ENCODE assay signal across 22 cellular contexts in genomic region chr15:92576597-92577200, GRCh38.
DNase-seq lines count a peak whose midpoint lies in the region; ATAC-seq and TF ChIP-seq lines count a peak whose summit lies in the region.
"Had no signal": no experiment of that assay in that cellular context is flagged by ENCODE, and none has a peak within 500 bp of the region (broad histone marks: within the 10 kb centered on the region; RNA-seq: fewer than 3 reads in every experiment).

No MANE protein-coding gene starts in this region.

- POLR2A ChIA-PET in activated CD8-positive, alpha-beta T cell treated with anti-CD3 and anti-CD28 coated beads, Interleukin-2, amount 10 ng/mL, durations not matched to agents 7 days and 5 days (lab: Charles Lee), result no interaction called here
- POLR2A ChIA-PET in activated CD8-positive, alpha-beta T cell treated with anti-CD3 and anti-CD28 coated beads for 36 hours (lab: Charles Lee), result no interaction called here

- H3K36me3 Mint-ChIP-seq in activated CD8-positive, alpha-beta T cell treated with anti-CD3 and anti-CD28 coated beads, Interleukin-2, amount 10 ng/mL, durations not matched to agents 7 days and 5 days (ENCODE audit: low read depth), result no peaks in the 10 kb centered on the region
- no peaks in the 10 kb centered on the region for H3K36me3 Mint-ChIP-seq in activated CD8-positive, alpha-beta T cell treated with anti-CD3 and anti-CD28 coated beads for 36 hours (ENCODE audit: low read depth)
- no peaks in the 10 kb centered on the region for H3K36me3 Mint-ChIP-seq in activated CD4-positive, alpha-beta T cell treated with anti-CD3 and anti-CD28 coated beads, Interleukin-2, amount 10 ng/mL, durations not matched to agents 24 days and 14 days (ENCODE audit: low read depth)
- H3K36me3 Mint-ChIP-seq: CD4-positive, CD25-positive, alpha-beta regulatory T cell; CD8-positive, alpha-beta T cell had no signal

- no peaks in the 10 kb centered on the region for H3K36me3 ChIP-seq in heart left ventricle
- H3K36me3 ChIP-seq in esophagus muscularis mucosa, result no peaks in the 10 kb centered on the region
- H3K36me3 ChIP-seq in vagina, result no peaks in the 10 kb centered on the region
- H3K36me3 ChIP-seq: BLaER1, HAP-1 had no signal

- no peak for TF ChIP-seq CTCF in activated CD8-positive, alpha-beta T cell treated with anti-CD3 and anti-CD28 coated beads for 36 hours (IDR thresholded peaks at IDR 0.05)
- TF ChIP-seq CTCF in heart left ventricle (IDR thresholded peaks at IDR 0.05), result no peak
- no peak for TF ChIP-seq CTCF in esophagus muscularis mucosa (IDR thresholded peaks at IDR 0.05)
- TF ChIP-seq CTCF in vagina (IDR thresholded peaks at IDR 0.05), result no peak

- TF ChIP-seq POLR2A in heart left ventricle (IDR thresholded peaks at IDR 0.05) (no peak), esophagus muscularis mucosa (IDR thresholded peaks at IDR 0.05; ENCODE audit: low read depth) (no peak), vagina (IDR thresholded peaks at IDR 0.05) (no peak)

- no peaks in the 10 kb centered on the region for H3K9me3 ChIP-seq in heart left ventricle
- H3K9me3 ChIP-seq in esophagus muscularis mucosa, result no peaks in the 10 kb centered on the region
- H3K9me3 ChIP-seq in vagina, result no peaks in the 10 kb centered on the region
- H3K9me3 ChIP-seq: BLaER1, HAP-1 had no signal

- H3K4me1 Mint-ChIP-seq in activated CD8-positive, alpha-beta T cell treated with anti-CD3 and anti-CD28 coated beads, Interleukin-2, amount 10 ng/mL, durations not matched to agents 7 days and 5 days (ENCODE audit: low read depth), result no peaks in the 10 kb centered on the region
- no peaks in the 10 kb centered on the region for H3K4me1 Mint-ChIP-seq in activated CD8-positive, alpha-beta T cell treated with anti-CD3 and anti-CD28 coated beads for 36 hours (ENCODE audit: low read depth)
- no peaks in the 10 kb centered on the region for H3K4me1 Mint-ChIP-seq in activated CD4-positive, alpha-beta T cell treated with anti-CD3 and anti-CD28 coated beads, Interleukin-2, amount 10 ng/mL, durations not matched to agents 24 days and 14 days
- H3K4me1 Mint-ChIP-seq: B cell, GM23338 had no signal

- no peak for TF ChIP-seq EP300 in esophagus muscularis mucosa (IDR thresholded peaks at IDR 0.05)

- H3K4me3 Mint-ChIP-seq in activated CD8-positive, alpha-beta T cell treated with anti-CD3 and anti-CD28 coated beads, Interleukin-2, amount 10 ng/mL, durations not matched to agents 7 days and 5 days, result no peak overlapping the region
- no peak overlapping the region for H3K4me3 Mint-ChIP-seq in activated CD8-positive, alpha-beta T cell treated with anti-CD3 and anti-CD28 coated beads for 36 hours
- no peak overlapping the region for H3K4me3 Mint-ChIP-seq in activated CD4-positive, alpha-beta T cell treated with anti-CD3 and anti-CD28 coated beads, Interleukin-2, amount 10 ng/mL, durations not matched to agents 24 days and 14 days
- H3K4me3 Mint-ChIP-seq: B cell; CD4-positive, CD25-positive, alpha-beta regulatory T cell; CD8-positive, alpha-beta T cell; GM23338; HFFc6 had no signal

- peak; percentile 5 for DNase-seq in activated CD8-positive, alpha-beta T cell treated with anti-CD3 and anti-CD28 coated beads, Interleukin-2, amount 10 ng/mL, durations not matched to agents 7 days and 5 days
- DNase-seq in activated CD8-positive, alpha-beta T cell treated with anti-CD3 and anti-CD28 coated beads for 36 hours, result no peak
- peak; percentile 38 for DNase-seq in cardiac septum (ENCODE audit: low spot score)
- DNase-seq in heart left ventricle, result no peak
- peak; percentile 84 for DNase-seq in esophagus muscularis mucosa (ENCODE audit: extremely low spot score)
- DNase-seq in vagina (ENCODE audit: extremely low spot score in 2 of 2), result peak; percentile 67
- no peak for DNase-seq in COLO668 (lab: John Stamatoyannopoulos, UW; ENCODE audit: unreplicated experiment)
- DNase-seq in activated CD4-positive, alpha-beta T cell treated with anti-CD3 and anti-CD28 coated beads, Interleukin-2, amount 10 ng/mL, durations not matched to agents 24 days and 14 days, result no peak
- DNase-seq: CD4-positive, CD25-positive, alpha-beta regulatory T cell; CD8-positive, alpha-beta T cell; DMS 273 treated with DMSO at 0.1 percent for 48 hours; DMS79; EL; GDM1; HFFc6 had no signal

- H3K27ac ChIP-seq in heart left ventricle (no peak overlapping the region), esophagus muscularis mucosa (replicated peaks in 1 of 4) (no peak overlapping the region), vagina (no peak overlapping the region)
- H3K27ac ChIP-seq: 22Rv1, BLaER1, C4-2B had no signal

- intact Hi-C loops in activated CD8-positive, alpha-beta T cell treated with anti-CD3 and anti-CD28 coated beads for 36 hours (cut with micrococcal nuclease), result no loop called here
- intact Hi-C loops in cardiac septum (cut with DNase I) (no loop called here), heart left ventricle (cut with DNase I) (no loop called here), esophagus muscularis mucosa (cut with DNase I) (no loop called here), vagina (cut with DNase I) (no loop called here)
- intact Hi-C loops in activated CD4-positive, alpha-beta T cell treated with anti-CD3 and anti-CD28 coated beads, Interleukin-2, amount 10 ng/mL, durations not matched to agents 24 days and 14 days (cut with micrococcal nuclease), result no loop called here

- H3K27me3 ChIP-seq in heart left ventricle (no peaks in the 10 kb centered on the region), esophagus muscularis mucosa (peaks cover 0 to 10% (median 0%) of the 10 kb centered on the region in 4 donors), vagina (no peaks in the 10 kb centered on the region)
- H3K27me3 ChIP-seq: BLaER1 had no signal

- no peak for ATAC-seq in activated CD8-positive, alpha-beta T cell treated with anti-CD3 and anti-CD28 coated beads, Interleukin-2, amount 10 ng/mL, durations not matched to agents 7 days and 5 days
- ATAC-seq in activated CD8-positive, alpha-beta T cell treated with anti-CD3 and anti-CD28 coated beads for 36 hours, result no peak
- ATAC-seq in heart left ventricle, result no peak
- ATAC-seq: CD8-positive, alpha-beta T cell; GM12878; GM23338 had no signal

- H3K27ac Mint-ChIP-seq in activated CD8-positive, alpha-beta T cell treated with anti-CD3 and anti-CD28 coated beads, Interleukin-2, amount 10 ng/mL, durations not matched to agents 7 days and 5 days, result no peak overlapping the region
- H3K27ac Mint-ChIP-seq in activated CD8-positive, alpha-beta T cell treated with anti-CD3 and anti-CD28 coated beads for 36 hours, result no peak overlapping the region
- no peak overlapping the region for H3K27ac Mint-ChIP-seq in activated CD4-positive, alpha-beta T cell treated with anti-CD3 and anti-CD28 coated beads, Interleukin-2, amount 10 ng/mL, durations not matched to agents 24 days and 14 days
- H3K27ac Mint-ChIP-seq: B cell; CD4-positive, CD25-positive, alpha-beta regulatory T cell; CD8-positive, alpha-beta T cell; GM23338; HFFc6 had no signal

- peaks cover 11% of the 10 kb centered on the region for H3K27me3 Mint-ChIP-seq in activated CD8-positive, alpha-beta T cell treated with anti-CD3 and anti-CD28 coated beads, Interleukin-2, amount 10 ng/mL, durations not matched to agents 7 days and 5 days (ENCODE audit: low read depth)
- H3K27me3 Mint-ChIP-seq in activated CD8-positive, alpha-beta T cell treated with anti-CD3 and anti-CD28 coated beads for 36 hours, result no peaks in the 10 kb centered on the region
- H3K27me3 Mint-ChIP-seq in activated CD4-positive, alpha-beta T cell treated with anti-CD3 and anti-CD28 coated beads, Interleukin-2, amount 10 ng/mL, durations not matched to agents 24 days and 14 days, result peaks cover 9% of the 10 kb centered on the region

- no peaks in the 10 kb centered on the region for H3K4me1 ChIP-seq in heart left ventricle
- H3K4me1 ChIP-seq in esophagus muscularis mucosa, result no peaks in the 10 kb centered on the region
- H3K4me1 ChIP-seq in vagina, result no peaks in the 10 kb centered on the region
- H3K4me1 ChIP-seq: HAP-1 had no signal

- CTCF ChIA-PET in activated CD8-positive, alpha-beta T cell treated with anti-CD3 and anti-CD28 coated beads, Interleukin-2, amount 10 ng/mL, durations not matched to agents 7 days and 5 days (lab: Charles Lee), result no interaction called here
- CTCF ChIA-PET in activated CD8-positive, alpha-beta T cell treated with anti-CD3 and anti-CD28 coated beads for 36 hours (lab: Charles Lee), result no interaction called here

- no peaks in the 10 kb centered on the region for H3K9me3 Mint-ChIP-seq in activated CD8-positive, alpha-beta T cell treated with anti-CD3 and anti-CD28 coated beads, Interleukin-2, amount 10 ng/mL, durations not matched to agents 7 days and 5 days (ENCODE audit: insufficient read depth)
- H3K9me3 Mint-ChIP-seq in activated CD8-positive, alpha-beta T cell treated with anti-CD3 and anti-CD28 coated beads for 36 hours, result no peaks in the 10 kb centered on the region
- no peaks in the 10 kb centered on the region for H3K9me3 Mint-ChIP-seq in activated CD4-positive, alpha-beta T cell treated with anti-CD3 and anti-CD28 coated beads, Interleukin-2, amount 10 ng/mL, durations not matched to agents 24 days and 14 days
- H3K9me3 Mint-ChIP-seq: CD4-positive, CD25-positive, alpha-beta regulatory T cell; CD8-positive, alpha-beta T cell; GM23338 had no signal

- H3K4me3 ChIP-seq in heart left ventricle (no peak overlapping the region), esophagus muscularis mucosa (no peak overlapping the region), vagina (no peak overlapping the region)
- H3K4me3 ChIP-seq: BLaER1, GM12878, GM23338, HAP-1 had no signal

- 95 to 97% (median 95%) methylated on average over 9 of the region's 9 CpGs for WGBS in heart left ventricle, 4 donors
- 95% methylated on average over 9 of the region's 9 CpGs for WGBS in esophagus muscularis mucosa

Comparison
In these comparisons a context has a peak if more than half of its experiments do, and no peak if none do; other contexts are left out.
1. DNase-seq: peak in activated CD8-positive, alpha-beta T cell treated with anti-CD3 and anti-CD28 coated beads, Interleukin-2, amount 10 ng/mL, durations not matched to agents 7 days and 5 days (single experiment), cardiac septum (single experiment), esophagus muscularis mucosa (single experiment) and vagina (2 of 2); none in activated CD8-positive, alpha-beta T cell treated with anti-CD3 and anti-CD28 coated beads for 36 hours (single experiment), heart left ventricle (0 of 5), COLO668 (single experiment) and activated CD4-positive, alpha-beta T cell treated with anti-CD3 and anti-CD28 coated beads, Interleukin-2, amount 10 ng/mL, durations not matched to agents 24 days and 14 days (single experiment).